In genomic region chr20:46641424-46641823, GRCh38 we compare ENCODE assay signal across 2 cellular contexts.
TF ChIP-seq lines count a peak whose summit lies in the region.

No MANE protein-coding gene starts in this region.

TF ChIP-seq in K562, 482 proteins besides CTCF, POLR2A, EP300 and RAD21:
- TF ChIP-seq, protein P1, sequence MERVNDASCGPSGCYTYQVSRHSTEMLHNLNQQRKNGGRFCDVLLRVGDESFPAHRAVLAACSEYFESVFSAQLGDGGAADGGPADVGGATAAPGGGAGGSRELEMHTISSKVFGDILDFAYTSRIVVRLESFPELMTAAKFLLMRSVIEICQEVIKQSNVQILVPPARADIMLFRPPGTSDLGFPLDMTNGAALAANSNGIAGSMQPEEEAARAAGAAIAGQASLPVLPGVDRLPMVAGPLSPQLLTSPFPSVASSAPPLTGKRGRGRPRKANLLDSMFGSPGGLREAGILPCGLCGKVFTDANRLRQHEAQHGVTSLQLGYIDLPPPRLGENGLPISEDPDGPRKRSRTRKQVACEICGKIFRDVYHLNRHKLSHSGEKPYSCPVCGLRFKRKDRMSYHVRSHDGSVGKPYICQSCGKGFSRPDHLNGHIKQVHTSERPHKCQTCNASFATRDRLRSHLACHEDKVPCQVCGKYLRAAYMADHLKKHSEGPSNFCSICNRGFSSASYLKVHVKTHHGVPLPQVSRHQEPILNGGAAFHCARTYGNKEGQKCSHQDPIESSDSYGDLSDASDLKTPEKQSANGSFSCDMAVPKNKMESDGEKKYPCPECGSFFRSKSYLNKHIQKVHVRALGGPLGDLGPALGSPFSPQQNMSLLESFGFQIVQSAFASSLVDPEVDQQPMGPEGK (CRISPR knock-in tag; IDR thresholded peaks at IDR 0.05; ENCODE audit: borderline replicate concordance) = no peak
- TF ChIP-seq ZBTB17 (CRISPR knock-in tag; IDR thresholded peaks at IDR 0.05) = no peak
- TF ChIP-seq, protein P2, sequence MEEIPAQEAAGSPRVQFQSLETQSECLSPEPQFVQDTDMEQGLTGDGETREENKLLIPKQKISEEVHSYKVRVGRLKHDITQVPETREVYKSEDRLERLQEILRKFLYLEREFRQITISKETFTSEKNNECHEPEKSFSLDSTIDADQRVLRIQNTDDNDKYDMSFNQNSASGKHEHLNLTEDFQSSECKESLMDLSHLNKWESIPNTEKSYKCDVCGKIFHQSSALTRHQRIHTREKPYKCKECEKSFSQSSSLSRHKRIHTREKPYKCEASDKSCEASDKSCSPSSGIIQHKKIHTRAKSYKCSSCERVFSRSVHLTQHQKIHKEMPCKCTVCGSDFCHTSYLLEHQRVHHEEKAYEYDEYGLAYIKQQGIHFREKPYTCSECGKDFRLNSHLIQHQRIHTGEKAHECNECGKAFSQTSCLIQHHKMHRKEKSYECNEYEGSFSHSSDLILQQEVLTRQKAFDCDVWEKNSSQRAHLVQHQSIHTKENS (CRISPR knock-in tag; IDR thresholded peaks at IDR 0.05) = no peak
- peak; percentile 60 for TF ChIP-seq RBM25 (IDR thresholded peaks at IDR 0.05; ENCODE audit: low read depth, low read length, severe bottlenecking)
- TF ChIP-seq CBFA2T3 (IDR thresholded peaks at IDR 0.05) = no peak

TF ChIP-seq in liver, 16 proteins besides CTCF, POLR2A, EP300 and RAD21 (continued from another document):
- TF ChIP-seq ZBTB33 (IDR thresholded peaks at IDR 0.05) (no peak), NR2F2 (IDR thresholded peaks at IDR 0.05) (no peak), EGR1 (IDR thresholded peaks at IDR 0.05; ENCODE audit: low read depth in 2 of 2) (no peak), JUND (IDR thresholded peaks at IDR 0.05) (no peak), HNF4A (conservative IDR thresholded peaks at IDR 0.05) (no peak)
